In the genomic region with DNA sequence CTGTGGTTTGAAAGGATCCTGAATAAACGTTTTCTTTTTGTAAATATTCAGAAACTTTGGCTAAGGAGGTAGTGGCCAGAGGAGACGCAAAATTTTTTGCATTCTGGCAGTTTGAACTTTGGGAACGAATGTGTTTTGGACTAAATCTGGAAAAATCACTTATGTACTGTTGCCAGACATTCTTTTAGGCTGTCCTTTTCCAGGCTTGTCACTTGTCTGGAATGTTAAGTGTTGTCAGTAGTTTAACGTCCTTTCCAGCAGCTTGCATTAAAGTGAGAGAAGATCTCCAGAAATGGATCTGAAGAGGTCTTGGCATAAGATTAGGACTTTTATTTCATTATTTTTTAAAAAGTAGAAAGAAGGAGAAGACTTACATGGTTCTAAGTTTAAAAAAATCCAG, we compare ENCODE assay signal across 11 cellular contexts. TPM values are rescaled to one million over a fixed set of nuclear protein-coding genes. Genes with fewer than 3 reads are reported as not detected.
DNase-seq lines count a peak whose midpoint lies in the region; ATAC-seq and TF ChIP-seq lines count a peak whose summit lies in the region.
"Had no signal": no experiment of that assay in that cellular context is flagged by ENCODE, and none has a peak within 500 bp of the region (broad histone marks: within the 10 kb centered on the region; RNA-seq: fewer than 3 reads in every experiment).

No MANE protein-coding gene starts in this region.

- WGBS in esophagus muscularis mucosa = 18% methylated on average over 4 of the region's 4 CpGs

- TF ChIP-seq CTCF in A673 (conservative IDR thresholded peaks at IDR 0.05; ENCODE audit: low read depth, low read length) = no peak
- no peak for TF ChIP-seq CTCF in esophagus muscularis mucosa (IDR thresholded peaks at IDR 0.05)

- BruUV-seq in A673 (replicated peaks; lab: Mats Ljungman, UMichigan) = no TSS peak

- CTCF ChIA-PET in A673 (lab: Charles Lee) = interaction anchor here (0.6 kb wide), 2 partner anchors 36 to 146 kb away, joined by 3 read pairs; no protein-coding TSS in a partner anchor

- no peak overlapping the region for H3K4me3 ChIP-seq in A673 (ENCODE audit: low read depth, low read length, poor library complexity, severe bottlenecking)
- no peak overlapping the region; the same call in 1 of the 2 replicates for H3K4me3 ChIP-seq in MG63
- H3K4me3 ChIP-seq in esophagus muscularis mucosa = peak overlapping the region in 3 of 4 donors; percentile 3 to 28 (median 11)
- H3K4me3 ChIP-seq in muscle layer of duodenum (ENCODE audit: low read depth in 1 of 2, low read length in 2 of 2) = peak overlapping the region in 1 of 2 donors; percentile 7

- H3K4me1 ChIP-seq in A673 (ENCODE audit: insufficient read depth, low read length, poor library complexity, severe bottlenecking) (peaks cover 31% of the 10 kb centered on the region), esophagus muscularis mucosa (peaks cover 77 to 93% (median 90%) of the 10 kb centered on the region in 4 donors), muscle layer of duodenum (ENCODE audit: control insufficient read depth in 1 of 2, insufficient read depth in 2 of 2, low read length in 2 of 2) (peaks cover 27 to 38% of the 10 kb centered on the region in 2 donors)

- DNase-seq in A673 (ENCODE audit: low spot score) (peak; percentile 48), MG63 (peak; percentile 44), esophagus muscularis mucosa (ENCODE audit: extremely low spot score) (no peak), T-helper 2 cell (no peak)
- DNase-seq: activated naive CD4-positive, alpha-beta T cell treated with Interleukin-2 at 50 U/mL for 16 hours; NCI-H2081; T-helper 9 cell had no signal

- POLR2A ChIA-PET in A673 (lab: Charles Lee; ENCODE audit: low non-redundant PET) = no interaction called here

- no peaks in the 10 kb centered on the region for H3K36me3 ChIP-seq in A673 (ENCODE audit: insufficient read depth, low read length, poor library complexity, severe bottlenecking)
- peaks cover 11% of the 10 kb centered on the region for H3K36me3 ChIP-seq in MG63
- H3K36me3 ChIP-seq in esophagus muscularis mucosa = no peaks in the 10 kb centered on the region
- H3K36me3 ChIP-seq in muscle layer of duodenum (ENCODE audit: control insufficient read depth in 1 of 2, insufficient read depth in 2 of 2, low read length in 2 of 2) = no peaks in the 10 kb centered on the region

- no peak for TF ChIP-seq POLR2A in esophagus muscularis mucosa (IDR thresholded peaks at IDR 0.05; ENCODE audit: low read depth)

- H3K27ac ChIP-seq in A673 (ENCODE audit: low read depth, low read length, poor library complexity, severe bottlenecking) (peak overlapping the region; percentile 3), esophagus muscularis mucosa (replicated peaks in 1 of 4) (peak overlapping the region; percentile 77 to 87 (median 84)), muscle layer of duodenum (ENCODE audit: low read length) (peak overlapping the region; percentile 76)

- H3K27me3 ChIP-seq in A673 (replicated peaks; ENCODE audit: insufficient read depth, low read depth, low read length, poor library complexity) (no peaks in the 10 kb centered on the region), MG63 (no peaks in the 10 kb centered on the region), esophagus muscularis mucosa (no peaks in the 10 kb centered on the region), muscle layer of duodenum (ENCODE audit: low read depth, low read length) (no peaks in the 10 kb centered on the region)

- no peak for TF ChIP-seq EP300 in esophagus muscularis mucosa (IDR thresholded peaks at IDR 0.05)

- ATAC-seq in GM19455 (IDR thresholded peaks at IDR 0.05; ENCODE audit: unreplicated experiment) (no peak), GM18511 (IDR thresholded peaks at IDR 0.05; ENCODE audit: unreplicated experiment) (no peak), GM18867 (IDR thresholded peaks at IDR 0.05; ENCODE audit: unreplicated experiment) (no peak)

- no peaks in the 10 kb centered on the region for H3K9me3 ChIP-seq in A673 (ENCODE audit: low read depth, low read length, poor library complexity, severe bottlenecking)
- H3K9me3 ChIP-seq in MG63 = no peaks in the 10 kb centered on the region
- H3K9me3 ChIP-seq in esophagus muscularis mucosa = no peaks in the 10 kb centered on the region
- H3K9me3 ChIP-seq in muscle layer of duodenum (ENCODE audit: control insufficient read depth in 1 of 2, low read length in 2 of 2) = no peaks in the 10 kb centered on the region

- intact Hi-C loops in A673 (cut with micrococcal nuclease; ENCODE audit: unreplicated experiment) (no loop called here), esophagus muscularis mucosa (cut with DNase I) (no loop called here)

RNA-seq across cellular contexts. Expression of gene SPECC1L, which starts 18.5 kb away (rescaled TPM):
- 55.6 and 56.7 TPM in 2 replicates for total RNA-seq in A673 (2021)
- 11.0 and 30.9 TPM in 2 replicates for total RNA-seq in MG63 (2014; rRNA removed; shearing (Covaris generic); ENCODE audit: low replicate concordance)
- total RNA-seq in esophagus muscularis mucosa = 100 to 1,000 TPM in 2 of 4 donors, 10 to 100 TPM in 2; 63.6 to 116 (median 90.1) TPM

RNA-seq across cellular contexts. Expression of gene GGT5, which starts 44.3 kb away (rescaled TPM):
- total RNA-seq in A673 (2021) = not detected in 2 replicates
- not detected in 2 replicates for total RNA-seq in MG63 (2014; rRNA removed; shearing (Covaris generic); ENCODE audit: low replicate concordance)
- total RNA-seq in esophagus muscularis mucosa = 10 to 100 TPM; 15.4 to 59.2 (median 37.2) TPM

Comparison
In these comparisons a context has a peak if more than half of its experiments do, and no peak if none do; other contexts are left out.
1. DNase-seq: peak in A673 (single experiment) and MG63 (single experiment); none in esophagus muscularis mucosa (single experiment) and T-helper 2 cell (0 of 5).
2. H3K27ac ChIP-seq: peak in every context shown above with its lines; median percentile 84 in esophagus muscularis mucosa; 76 in muscle layer of duodenum; 3 in A673.
3. H3K4me3 ChIP-seq: peak in esophagus muscularis mucosa (3 of 4); none in A673 (single experiment) and MG63 (single experiment).
4. RNA of gene GGT5, which starts 44.3 kb away (total RNA-seq): 15.4 to 59.2 TPM in esophagus muscularis mucosa; not detected in A673 and not detected in MG63; every median in the first group is over 10 times any median in the second.